In genomic region chr10:79342811-79343541, GRCh38 we compare ENCODE assay signal across 21 cellular contexts. TPM values are rescaled to one million over a fixed set of nuclear protein-coding genes. Genes with fewer than 3 reads are reported as not detected.
DNase-seq lines count a peak whose midpoint lies in the region; ATAC-seq and TF ChIP-seq lines count a peak whose summit lies in the region.
"Had no signal": no experiment of that assay in that cellular context is flagged by ENCODE, and none has a peak within 500 bp of the region (broad histone marks: within the 10 kb centered on the region; RNA-seq: fewer than 3 reads in every experiment).

No MANE protein-coding gene starts in this region.

- POLR2A ChIA-PET in HEK293T (lab: Yijun Ruan, JAX), result no interaction called here

- peak; percentile 13 for DNase-seq in activated CD4-positive, CD25-positive, alpha-beta regulatory T cell treated with anti-CD3 and anti-CD28 coated beads, Interleukin-2, amount 50 U/mL, for 72 hours
- DNase-seq in adrenal gland, result peak in 6 of 7 donors; percentile 13 to 56 (median 30)
- DNase-seq in islet precursor cell, result peak; percentile 41
- DNase-seq in stromal cell of bone marrow (ENCODE audit: low read depth), result peak; percentile 57
- DNase-seq in activated gamma-delta T cell (lab: John Stamatoyannopoulos, UW), result no peak
- no peak for DNase-seq in HEK293T (ENCODE audit: extremely low spot score)
- DNase-seq in endothelial cell (ENCODE audit: low spot score), result no peak
- DNase-seq: activated CD4-positive, alpha-beta T cell treated with anti-CD3 and anti-CD28 coated beads, Interleukin-2, amount 10 ng/mL, durations not matched to agents 7 days and 5 days; CD4-positive, alpha-beta memory T cell; DND-41; foreskin melanocyte; lower lobe of right lung; NCI-H146; NCI-H345; stimulated activated CD4-positive, alpha-beta T cell treated with anti-CD3 and anti-CD28 coated beads, Interleukin-2, amount 100 ng/mL, for 24 hours; T-helper 9 cell had no signal

- H3K4me1 Mint-ChIP-seq in endothelial cell (ENCODE audit: unreplicated experiment), result no peaks in the 10 kb centered on the region

- TF ChIP-seq CTCF in adrenal gland (IDR thresholded peaks at IDR 0.05) (no peak), endothelial cell (IDR thresholded peaks at IDR 0.05; ENCODE audit: unreplicated experiment) (no peak)

- WGBS in adrenal gland, 4 donors, result 77 to 90% (median 82%) methylated on average over 3 to 10 of the region's 10 CpGs

- H3K27me3 Mint-ChIP-seq in endothelial cell (ENCODE audit: unreplicated experiment), result peaks cover 13% of the 10 kb centered on the region
- H3K27me3 Mint-ChIP-seq: activated CD4-positive, alpha-beta T cell treated with anti-CD3 and anti-CD28 coated beads, Interleukin-2, amount 10 ng/mL, durations not matched to agents 7 days and 5 days; CD4-positive, alpha-beta memory T cell had no signal

- CTCF ChIA-PET in HEK293T (lab: Yijun Ruan, JAX), result no interaction called here

- H3K4me1 ChIP-seq in adrenal gland (replicated peaks in 1 of 2), result peaks cover 24 to 33% of the 10 kb centered on the region in 2 donors

- no peaks in the 10 kb centered on the region for H3K36me3 Mint-ChIP-seq in endothelial cell (ENCODE audit: low read depth, unreplicated experiment)
- H3K36me3 Mint-ChIP-seq: CD4-positive, alpha-beta memory T cell had no signal

- intact Hi-C loops in adrenal gland (cut with DNase I), result no loop called here

- peak overlapping the region in 2 of 5 donors; percentile 1 to 8 for H3K27ac ChIP-seq in adrenal gland
- H3K27ac ChIP-seq: lower lobe of right lung, right atrium auricular region, SJSA1, thoracic aorta had no signal

- no peak for ATAC-seq in activated CD4-positive, CD25-positive, alpha-beta regulatory T cell treated with anti-CD3 and anti-CD28 coated beads, Interleukin-2, amount 50 U/mL, for 24 hours
- ATAC-seq: lower lobe of right lung had no signal

- TF ChIP-seq POLR2A in adrenal gland (IDR thresholded peaks at IDR 0.05), result no peak

- H3K9me3 ChIP-seq in adrenal gland (replicated peaks in 1 of 3), result no peaks in the 10 kb centered on the region
- H3K9me3 ChIP-seq: lower lobe of right lung, right atrium auricular region, SJSA1, thoracic aorta had no signal

- H3K27ac Mint-ChIP-seq in endothelial cell (ENCODE audit: unreplicated experiment), result no peak overlapping the region
- H3K27ac Mint-ChIP-seq: activated CD4-positive, alpha-beta T cell treated with anti-CD3 and anti-CD28 coated beads, Interleukin-2, amount 10 ng/mL, durations not matched to agents 7 days and 5 days had no signal

- H3K36me3 ChIP-seq in adrenal gland (replicated peaks in 1 of 2), result no peaks in the 10 kb centered on the region
- H3K36me3 ChIP-seq: lower lobe of right lung, right atrium auricular region, thoracic aorta had no signal

- H3K4me3 ChIP-seq in adrenal gland, result no peak overlapping the region
- H3K4me3 ChIP-seq: lower lobe of right lung, right atrium auricular region, SJSA1, thoracic aorta had no signal

- H3K27me3 ChIP-seq in adrenal gland, result no peaks in the 10 kb centered on the region
- H3K27me3 ChIP-seq: right atrium auricular region, SJSA1 had no signal

- no peak overlapping the region for H3K4me3 Mint-ChIP-seq in endothelial cell (ENCODE audit: unreplicated experiment)
- H3K4me3 Mint-ChIP-seq: activated CD4-positive, alpha-beta T cell treated with anti-CD3 and anti-CD28 coated beads, Interleukin-2, amount 10 ng/mL, durations not matched to agents 7 days and 5 days; CD4-positive, alpha-beta memory T cell; neural crest cell had no signal

- no peaks in the 10 kb centered on the region for H3K9me3 Mint-ChIP-seq in endothelial cell (ENCODE audit: unreplicated experiment)
- H3K9me3 Mint-ChIP-seq: activated CD4-positive, alpha-beta T cell treated with anti-CD3 and anti-CD28 coated beads, Interleukin-2, amount 10 ng/mL, durations not matched to agents 7 days and 5 days; CD4-positive, alpha-beta memory T cell; neural crest cell had no signal

TF ChIP-seq in HEK293T, 16 proteins besides CTCF, POLR2A, EP300 and RAD21:
- TF ChIP-seq L3MBTL2 (conservative IDR thresholded peaks at IDR 0.05) (no peak), SP1 (IDR thresholded peaks at IDR 0.05) (no peak), CTBP1 (IDR thresholded peaks at IDR 0.05; ENCODE audit: borderline replicate concordance) (no peak), FOXK2 (IDR thresholded peaks at IDR 0.05) (no peak), BHLHE40 (IDR thresholded peaks at IDR 0.05; ENCODE audit: borderline replicate concordance) (no peak), FOXM1 (IDR thresholded peaks at IDR 0.05; ENCODE audit: borderline replicate concordance) (no peak), NFRKB (IDR thresholded peaks at IDR 0.05) (no peak), ELF4 (IDR thresholded peaks at IDR 0.05) (no peak), HDGF (IDR thresholded peaks at IDR 0.05; ENCODE audit: borderline replicate concordance) (no peak), FOXA1 (IDR thresholded peaks at IDR 0.05) (no peak), ARNT (IDR thresholded peaks at IDR 0.05) (no peak), LEF1 (IDR thresholded peaks at IDR 0.05; ENCODE audit: borderline replicate concordance) (no peak), SUZ12 (IDR thresholded peaks at IDR 0.05) (no peak), PKNOX1 (IDR thresholded peaks at IDR 0.05) (no peak), ZNF384 (IDR thresholded peaks at IDR 0.05) (no peak)

RNA-seq across cellular contexts. Expression of gene PPIF, which starts 4.3 kb away (rescaled TPM):
- total RNA-seq in adrenal gland (100 to 1,000 TPM; 179 to 619 (median 259) TPM), endothelial cell (ENCODE audit: unreplicated experiment) (21.9 TPM)
- polyA plus RNA-seq in adrenal gland, result 100 to 1,000 TPM in 1 of 3 donors, 10 to 100 TPM in 2; 43.8 to 564 (median 74.3) TPM

Comparison
In these comparisons a context has a peak if more than half of its experiments do, and no peak if none do; other contexts are left out.
1. DNase-seq: peak in activated CD4-positive, CD25-positive, alpha-beta regulatory T cell treated with anti-CD3 and anti-CD28 coated beads, Interleukin-2, amount 50 U/mL, for 72 hours (single experiment), adrenal gland (6 of 7), islet precursor cell (single experiment) and stromal cell of bone marrow (single experiment); none in activated gamma-delta T cell (single experiment), HEK293T (single experiment) and endothelial cell (single experiment).